In the genomic region with DNA sequence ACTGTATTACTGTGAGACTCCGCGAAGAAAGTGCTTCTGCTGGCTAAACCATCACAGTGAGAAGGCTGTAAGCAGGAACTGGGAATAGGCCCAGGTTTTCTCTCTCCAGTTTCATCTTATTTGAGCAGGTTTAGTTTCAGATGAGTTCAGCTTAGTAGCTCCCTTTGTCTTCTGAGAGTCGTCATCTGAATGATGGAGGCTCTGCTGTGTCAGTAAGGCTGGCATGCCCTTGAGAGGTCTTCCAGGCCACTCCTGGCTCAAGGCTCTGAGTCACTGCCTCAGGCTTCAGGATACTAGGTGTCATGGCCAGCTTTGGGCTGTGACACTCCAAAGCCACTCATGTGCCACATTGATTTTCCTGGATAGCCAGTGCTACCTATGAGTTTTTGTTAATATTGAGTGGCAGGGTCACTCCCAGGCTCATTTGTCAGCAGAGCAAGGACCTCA, we compare ENCODE assay signal across 1 cellular context.
TF ChIP-seq lines count a peak whose summit lies in the region.

No MANE protein-coding gene starts in this region.

TF ChIP-seq in IMR-90, 13 proteins besides CTCF, POLR2A, EP300 and RAD21 (continued from another document):
- no peak for TF ChIP-seq MAFK (IDR thresholded peaks at IDR 0.05; ENCODE audit: low read depth, low read length)
- TF ChIP-seq FOS (IDR thresholded peaks at IDR 0.05; ENCODE audit: low read depth, low read length) = no peak
- TF ChIP-seq, protein P1, sequence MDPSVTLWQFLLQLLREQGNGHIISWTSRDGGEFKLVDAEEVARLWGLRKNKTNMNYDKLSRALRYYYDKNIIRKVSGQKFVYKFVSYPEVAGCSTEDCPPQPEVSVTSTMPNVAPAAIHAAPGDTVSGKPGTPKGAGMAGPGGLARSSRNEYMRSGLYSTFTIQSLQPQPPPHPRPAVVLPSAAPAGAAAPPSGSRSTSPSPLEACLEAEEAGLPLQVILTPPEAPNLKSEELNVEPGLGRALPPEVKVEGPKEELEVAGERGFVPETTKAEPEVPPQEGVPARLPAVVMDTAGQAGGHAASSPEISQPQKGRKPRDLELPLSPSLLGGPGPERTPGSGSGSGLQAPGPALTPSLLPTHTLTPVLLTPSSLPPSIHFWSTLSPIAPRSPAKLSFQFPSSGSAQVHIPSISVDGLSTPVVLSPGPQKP (IDR thresholded peaks at IDR 0.05; ENCODE audit: borderline replicate concordance, low read depth, low read length) = no peak
- no peak for TF ChIP-seq MXI1 (IDR thresholded peaks at IDR 0.05; ENCODE audit: borderline replicate concordance, low read depth, low read length)
- TF ChIP-seq SMC3 (IDR thresholded peaks at IDR 0.05; ENCODE audit: low read depth, low read length) = no peak
- no peak for TF ChIP-seq RCOR1 (IDR thresholded peaks at IDR 0.05; ENCODE audit: insufficient replicate concordance, low read length)
- TF ChIP-seq RFX5 (IDR thresholded peaks at IDR 0.05; ENCODE audit: low read depth, low read length) = no peak
- no peak for TF ChIP-seq MAZ (IDR thresholded peaks at IDR 0.05; ENCODE audit: borderline replicate concordance, low read depth, low read length)
